ENCODE assay signal across 1 cellular context in the genomic region with DNA sequence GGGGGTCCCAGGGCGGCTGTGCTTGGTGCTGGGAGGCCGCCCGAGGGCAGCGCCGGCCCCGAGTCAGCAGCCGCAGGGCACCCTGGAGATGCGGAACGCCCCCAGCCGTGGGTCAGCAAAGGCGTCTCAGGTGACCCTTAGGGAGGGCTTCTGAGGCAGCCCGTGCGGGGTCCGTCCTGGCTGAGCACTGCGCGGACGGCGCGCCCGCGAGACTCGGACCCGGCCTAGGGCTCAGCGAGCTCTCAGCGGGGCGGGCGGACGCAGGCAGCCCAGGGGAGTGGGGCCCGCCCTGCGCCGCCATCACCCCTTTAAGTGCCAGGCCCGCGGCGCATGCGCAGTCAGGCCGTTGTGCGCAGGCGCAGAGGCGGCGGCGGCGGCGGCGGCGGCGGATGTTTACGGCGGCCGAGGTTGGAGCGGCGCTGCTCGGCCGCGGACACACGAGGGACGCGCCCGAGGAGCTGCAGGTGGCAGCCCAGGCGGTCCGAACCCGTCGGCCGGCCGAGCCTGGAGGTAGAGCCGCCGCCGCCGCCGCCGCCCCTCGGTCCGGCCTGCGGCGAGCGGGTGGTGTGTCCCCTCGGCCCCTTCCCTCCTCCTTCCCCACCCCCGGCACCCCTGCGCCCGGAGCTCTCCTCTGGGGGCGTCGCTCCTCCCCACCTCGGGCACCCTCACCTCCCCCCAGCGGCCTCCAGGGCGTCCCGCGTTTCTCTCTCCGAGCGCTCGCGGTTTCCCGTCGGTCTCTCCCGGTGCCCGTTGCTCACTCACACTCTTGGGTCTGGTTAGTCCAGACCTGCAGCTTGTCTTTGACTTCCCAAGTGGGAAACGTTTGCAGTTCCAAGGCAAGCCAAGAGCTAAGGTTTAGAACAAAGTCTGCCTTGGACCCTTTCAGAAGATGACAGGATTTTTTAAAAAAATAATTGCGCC.
TF ChIP-seq lines count a peak whose summit lies in the region.

TSS of gene PCMTD2 (plus strand) at position 388 of the 921 bp plus-strand sequence. CDS start 4,218 bp downstream, outside the sequence.

TF ChIP-seq in K562, 482 proteins besides CTCF, POLR2A, EP300 and RAD21 (continued from another document and continues in another):
- TF ChIP-seq MED1 (CRISPR knock-in tag; IDR thresholded peaks at IDR 0.05; ENCODE audit: borderline replicate concordance), result peak; percentile 77; the same call in 1 of the 2 replicates
- no peak for TF ChIP-seq GABPB2 (CRISPR knock-in tag; conservative IDR thresholded peaks at IDR 0.05)
- TF ChIP-seq TAF7 (tag; IDR thresholded peaks at IDR 0.05), result no peak
- TF ChIP-seq, protein P1, sequence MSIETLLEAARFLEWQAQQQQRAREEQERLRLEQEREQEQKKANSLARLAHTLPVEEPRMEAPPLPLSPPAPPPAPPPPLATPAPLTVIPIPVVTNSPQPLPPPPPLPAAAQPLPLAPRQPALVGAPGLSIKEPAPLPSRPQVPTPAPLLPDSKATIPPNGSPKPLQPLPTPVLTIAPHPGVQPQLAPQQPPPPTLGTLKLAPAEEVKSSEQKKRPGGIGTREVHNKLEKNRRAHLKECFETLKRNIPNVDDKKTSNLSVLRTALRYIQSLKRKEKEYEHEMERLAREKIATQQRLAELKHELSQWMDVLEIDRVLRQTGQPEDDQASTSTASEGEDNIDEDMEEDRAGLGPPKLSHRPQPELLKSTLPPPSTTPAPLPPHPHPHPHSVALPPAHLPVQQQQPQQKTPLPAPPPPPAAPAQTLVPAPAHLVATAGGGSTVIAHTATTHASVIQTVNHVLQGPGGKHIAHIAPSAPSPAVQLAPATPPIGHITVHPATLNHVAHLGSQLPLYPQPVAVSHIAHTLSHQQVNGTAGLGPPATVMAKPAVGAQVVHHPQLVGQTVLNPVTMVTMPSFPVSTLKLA (conservative IDR thresholded peaks at IDR 0.05), result peak in 1 of 2 experiments; percentile 63; a peak in 2 of 4 replicates
- no peak for TF ChIP-seq POLR2AphosphoS5 (IDR thresholded peaks at IDR 0.05; ENCODE audit: control insufficient read depth, insufficient read depth, low read depth, low read length)
- peak; percentile 92 to 98 for TF ChIP-seq E2F6 (IDR thresholded peaks at IDR 0.05; ENCODE audit: borderline replicate concordance in 1 of 2, extremely low read depth in 1 of 2, insufficient read depth in 1 of 2, insufficient read length in 1 of 2, low read depth in 1 of 2, low read length in 1 of 2, poor library complexity in 1 of 2, severe bottlenecking in 1 of 2)
- no peak for TF ChIP-seq TARDBP (IDR thresholded peaks at IDR 0.05)
- no peak for TF ChIP-seq ASH1L (IDR thresholded peaks at IDR 0.05; ENCODE audit: borderline replicate concordance, low read depth, partially characterized antibody)
- TF ChIP-seq LARP7 (IDR thresholded peaks at IDR 0.05), result no peak
- TF ChIP-seq ADNP (tag; IDR thresholded peaks at IDR 0.05), result no peak
- TF ChIP-seq ZBTB33 (CRISPR knock-in tag; IDR thresholded peaks at IDR 0.05), result peak; percentile 92
- TF ChIP-seq PCBP1 (IDR thresholded peaks at IDR 0.05; ENCODE audit: low read depth, low read length, poor library complexity, severe bottlenecking), result peak; percentile 55
- peak; percentile 66; the same call in 1 of the 2 replicates for TF ChIP-seq REST (CRISPR knock-in tag; IDR thresholded peaks at IDR 0.05; ENCODE audit: low read depth)
- TF ChIP-seq FIP1L1 (IDR thresholded peaks at IDR 0.05; ENCODE audit: low read depth, low read length, poor library complexity, severe bottlenecking), result no peak
- no peak for TF ChIP-seq HSF4 (CRISPR knock-in tag; IDR thresholded peaks at IDR 0.05; ENCODE audit: borderline replicate concordance)
- TF ChIP-seq ATF2 (CRISPR knock-in tag; IDR thresholded peaks at IDR 0.05), result peak; percentile 67; the same call in 1 of the 2 replicates
- TF ChIP-seq FOS (IDR thresholded peaks at IDR 0.05; ENCODE audit: extremely low read depth, insufficient read length), result no peak
- TF ChIP-seq ZNF57 (CRISPR knock-in tag; IDR thresholded peaks at IDR 0.05), result no peak
- TF ChIP-seq SRSF1 (IDR thresholded peaks at IDR 0.05; ENCODE audit: low read depth, low read length), result no peak
- no peak for TF ChIP-seq ZFP30 (CRISPR knock-in tag; IDR thresholded peaks at IDR 0.05; ENCODE audit: borderline replicate concordance)
- no peak for TF ChIP-seq MYBL2 (IDR thresholded peaks at IDR 0.05; ENCODE audit: low read depth)
- TF ChIP-seq MYBL2 (CRISPR knock-in tag; IDR thresholded peaks at IDR 0.05; ENCODE audit: borderline replicate concordance), result no peak
- TF ChIP-seq HDAC8 (tag; IDR thresholded peaks at IDR 0.05), result 0 out of 2 replicates have a peak, but pooled peaks have one; percentile 67
- TF ChIP-seq SIRT6 (IDR thresholded peaks at IDR 0.05; ENCODE audit: low read depth, low read length), result no peak
- no peak for TF ChIP-seq SAFB2 (IDR thresholded peaks at IDR 0.05; ENCODE audit: borderline replicate concordance, low read depth, low read length, severe bottlenecking)
- TF ChIP-seq ZNF764 (CRISPR knock-in tag; IDR thresholded peaks at IDR 0.05; ENCODE audit: low read depth), result no peak
- no peak for TF ChIP-seq NCOA1 (IDR thresholded peaks at IDR 0.05; ENCODE audit: low read depth)
- no peak for TF ChIP-seq CC2D1A (IDR thresholded peaks at IDR 0.05)
- no peak for TF ChIP-seq ZNF507 (tag; conservative IDR thresholded peaks at IDR 0.05)
- TF ChIP-seq ARID4B (CRISPR knock-in tag; IDR thresholded peaks at IDR 0.05), result peak; percentile 32
- peak; percentile 85 for TF ChIP-seq RBFOX2 (IDR thresholded peaks at IDR 0.05; ENCODE audit: low read depth, low read length)
- TF ChIP-seq HDAC6 (IDR thresholded peaks at IDR 0.05; ENCODE audit: low read depth, low read length), result no peak
- no peak for TF ChIP-seq ATF3 (IDR thresholded peaks at IDR 0.05)
- TF ChIP-seq ATF3 (CRISPR knock-in tag; conservative IDR thresholded peaks at IDR 0.05), result 0 out of 2 replicates have a peak, but pooled peaks have one; percentile 67
- TF ChIP-seq, protein P2, sequence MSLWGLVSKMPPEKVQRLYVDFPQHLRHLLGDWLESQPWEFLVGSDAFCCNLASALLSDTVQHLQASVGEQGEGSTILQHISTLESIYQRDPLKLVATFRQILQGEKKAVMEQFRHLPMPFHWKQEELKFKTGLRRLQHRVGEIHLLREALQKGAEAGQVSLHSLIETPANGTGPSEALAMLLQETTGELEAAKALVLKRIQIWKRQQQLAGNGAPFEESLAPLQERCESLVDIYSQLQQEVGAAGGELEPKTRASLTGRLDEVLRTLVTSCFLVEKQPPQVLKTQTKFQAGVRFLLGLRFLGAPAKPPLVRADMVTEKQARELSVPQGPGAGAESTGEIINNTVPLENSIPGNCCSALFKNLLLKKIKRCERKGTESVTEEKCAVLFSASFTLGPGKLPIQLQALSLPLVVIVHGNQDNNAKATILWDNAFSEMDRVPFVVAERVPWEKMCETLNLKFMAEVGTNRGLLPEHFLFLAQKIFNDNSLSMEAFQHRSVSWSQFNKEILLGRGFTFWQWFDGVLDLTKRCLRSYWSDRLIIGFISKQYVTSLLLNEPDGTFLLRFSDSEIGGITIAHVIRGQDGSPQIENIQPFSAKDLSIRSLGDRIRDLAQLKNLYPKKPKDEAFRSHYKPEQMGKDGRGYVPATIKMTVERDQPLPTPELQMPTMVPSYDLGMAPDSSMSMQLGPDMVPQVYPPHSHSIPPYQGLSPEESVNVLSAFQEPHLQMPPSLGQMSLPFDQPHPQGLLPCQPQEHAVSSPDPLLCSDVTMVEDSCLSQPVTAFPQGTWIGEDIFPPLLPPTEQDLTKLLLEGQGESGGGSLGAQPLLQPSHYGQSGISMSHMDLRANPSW (CRISPR knock-in tag; IDR thresholded peaks at IDR 0.05), result no peak
- TF ChIP-seq ZNF232 (CRISPR knock-in tag; IDR thresholded peaks at IDR 0.05), result 0 out of 2 replicates have a peak, but pooled peaks have one; percentile 47
- TF ChIP-seq, protein P3, sequence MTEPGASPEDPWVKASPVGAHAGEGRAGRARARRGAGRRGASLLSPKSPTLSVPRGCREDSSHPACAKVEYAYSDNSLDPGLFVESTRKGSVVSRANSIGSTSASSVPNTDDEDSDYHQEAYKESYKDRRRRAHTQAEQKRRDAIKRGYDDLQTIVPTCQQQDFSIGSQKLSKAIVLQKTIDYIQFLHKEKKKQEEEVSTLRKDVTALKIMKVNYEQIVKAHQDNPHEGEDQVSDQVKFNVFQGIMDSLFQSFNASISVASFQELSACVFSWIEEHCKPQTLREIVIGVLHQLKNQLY (CRISPR knock-in tag; conservative IDR thresholded peaks at IDR 0.05), result no peak
- TF ChIP-seq BRD9 (IDR thresholded peaks at IDR 0.05; ENCODE audit: low read depth, partially characterized antibody), result no peak
